9 cellular contexts compared by ENCODE assay signal in genomic region chr16:4319454-4319853, GRCh38. TPM values are rescaled to one million over a fixed set of nuclear protein-coding genes. Genes with fewer than 3 reads are reported as not detected.
A peak's percentile ranks its signal among the peaks of the same experiment; 100 is the strongest.
DNase-seq lines count a peak whose midpoint lies in the region; ATAC-seq, FAIRE-seq and TF ChIP-seq lines count a peak whose summit lies in the region.
"Had no signal": no experiment of that assay in that cellular context is flagged by ENCODE, and none has a peak within 500 bp of the region (broad histone marks: within the 10 kb centered on the region; RNA-seq: fewer than 3 reads in every experiment).

No MANE protein-coding gene starts in this region.

- FAIRE-seq in HTR-8/SVneo (lab: Jason Lieb, UNC) = no peak

- H3K9ac ChIP-seq in PC-3 (ENCODE audit: low read length) = no peak overlapping the region

- H3K9me3 Mint-ChIP-seq in mesothelial cell of epicardium = no peaks in the 10 kb centered on the region
- H3K9me3 Mint-ChIP-seq: natural killer cell treated with Interleukin-12 subunit alpha and Interleukin-12 subunit beta and Interleukin-15 and Interleukin-18, amount 100 ng/mL, for 72 hours had no signal

- no peaks in the 10 kb centered on the region for H3K27me3 Mint-ChIP-seq in mesothelial cell of epicardium (ENCODE audit: low read depth)

- H3K4me3 ChIP-seq in PC-3 (ENCODE audit: low read length) = no peak overlapping the region

- CTCF ChIA-PET in PC-3 (lab: Charles Lee) = no interaction called here

- H4K20me1 ChIP-seq in PC-3 (ENCODE audit: low read length) = no peaks in the 10 kb centered on the region

- no peaks in the 10 kb centered on the region for H3F3A ChIP-seq in PC-3 (ENCODE audit: low read length, unreplicated experiment)

- no peak overlapping the region for H3K4me2 ChIP-seq in PC-3 (ENCODE audit: low read length)

- H2AFZ ChIP-seq in PC-3 (ENCODE audit: low read length) = no peak overlapping the region

- H3K9me3 ChIP-seq in PC-3 (ENCODE audit: low read length) = no peaks in the 10 kb centered on the region

- peaks cover 72% of the 10 kb centered on the region for H3K79me2 ChIP-seq in PC-3 (ENCODE audit: low read length)

- H3K4me1 Mint-ChIP-seq in mesothelial cell of epicardium = peaks cover 59% of the 10 kb centered on the region

- no peaks in the 10 kb centered on the region for H3K36me3 ChIP-seq in PC-3 (ENCODE audit: low read depth, low read length)

- BruUV-seq in PC-3 (replicated peaks; lab: Mats Ljungman, UMichigan) = no TSS peak

- peaks cover 10% of the 10 kb centered on the region for H3K4me1 ChIP-seq in PC-3 (ENCODE audit: insufficient read depth, low read length)

- no peak overlapping the region for H3K27ac ChIP-seq in PC-3 (ENCODE audit: low read length)

- no peak for ATAC-seq in GM21529 (IDR thresholded peaks at IDR 0.05; ENCODE audit: unreplicated experiment)
- ATAC-seq in GM21526 (IDR thresholded peaks at IDR 0.05; ENCODE audit: low FRiP score, unreplicated experiment) = no peak
- ATAC-seq in PC-3 = no peak

- POLR2A ChIA-PET in PC-3 (lab: Charles Lee; ENCODE audit: unreplicated experiment) = no interaction called here

- intact Hi-C loops in PC-3 (cut with micrococcal nuclease) = loop anchor here (5.0 kb wide), 1 partner anchor 47 kb away; the partner anchor contains the start of gene TFAP4

- peak overlapping the region; percentile 95 for H3K27ac Mint-ChIP-seq in mesothelial cell of epicardium
- H3K27ac Mint-ChIP-seq: natural killer cell treated with Interleukin-12 subunit alpha and Interleukin-12 subunit beta and Interleukin-15 and Interleukin-18, amount 100 ng/mL, for 72 hours had no signal

- H3K27me3 ChIP-seq in PC-3 (ENCODE audit: low read length) = no peaks in the 10 kb centered on the region

- peak overlapping the region; percentile 83 for H3K4me3 Mint-ChIP-seq in mesothelial cell of epicardium
- H3K4me3 Mint-ChIP-seq: natural killer cell treated with Interleukin-12 subunit alpha and Interleukin-12 subunit beta and Interleukin-15 and Interleukin-18, amount 100 ng/mL, for 72 hours had no signal

- H3K9me2 ChIP-seq in PC-3 (replicated peaks; ENCODE audit: low read length) = no peaks in the 10 kb centered on the region

- peak; percentile 68 for DNase-seq in stimulated activated naive CD4-positive, alpha-beta T cell treated with Interleukin-2 at 50 U/mL for 16 hours (lab: John Stamatoyannopoulos, UW)
- DNase-seq in stimulated activated naive CD4-positive, alpha-beta T cell (lab: John Stamatoyannopoulos, UW) = no peak
- DNase-seq in activated T-cell treated with anti-CD3 and anti-CD28 coated beads, Interleukin-2, amount 50 U/mL, for 48 hours = peak; percentile 76 to 81
- DNase-seq in mesothelial cell of epicardium (ENCODE audit: low spot score in 2 of 2, unreplicated experiment in 2 of 2) (no peak), HTR-8/SVneo (ENCODE audit: insufficient read length, low spot score) (no peak), PC-3 (no peak)

- no peaks in the 10 kb centered on the region for H3K36me3 Mint-ChIP-seq in mesothelial cell of epicardium

- TF ChIP-seq CTCF in mesothelial cell of epicardium (IDR thresholded peaks at IDR 0.05; ENCODE audit: unreplicated experiment) (no peak), PC-3 (conservative IDR thresholded peaks at IDR 0.05; ENCODE audit: low read depth, low read length) (no peak)

RNA-seq across cellular contexts. Expression of gene GLIS2, which starts 3.6 kb away (rescaled TPM):
- total RNA-seq in mesothelial cell of epicardium (78.2 to 80.3 TPM (median 79.6 TPM) in 3 replicates), PC-3 (2014; rRNA removed) (2.1 and 5.9 TPM in 2 replicates)

RNA-seq across cellular contexts. Expression of gene PAM16, which starts 31.7 kb away (rescaled TPM):
- total RNA-seq in mesothelial cell of epicardium = 31.8 to 35.6 TPM (median 33.6 TPM) in 3 replicates
- total RNA-seq in PC-3 (2014; rRNA removed) = 91.2 and 95.5 TPM in 2 replicates

RNA-seq across cellular contexts. Expression of gene TFAP4, which starts 46.6 kb away (rescaled TPM):
- total RNA-seq in mesothelial cell of epicardium (28.8 to 33.7 TPM (median 29.5 TPM) in 3 replicates), PC-3 (2014; rRNA removed) (35.7 and 38.1 TPM in 2 replicates)

RNA-seq across cellular contexts. Expression of gene VASN, which starts 52.2 kb away (rescaled TPM):
- total RNA-seq in mesothelial cell of epicardium (36.7 to 37.6 TPM (median 37.5 TPM) in 3 replicates), PC-3 (2014; rRNA removed) (12.2 and 13.6 TPM in 2 replicates)

Comparison
In these comparisons a context has a peak if more than half of its experiments do, and no peak if none do; other contexts are left out.
1. DNase-seq: peak in stimulated activated naive CD4-positive, alpha-beta T cell treated with Interleukin-2 at 50 U/mL for 16 hours (single experiment) and activated T-cell treated with anti-CD3 and anti-CD28 coated beads, Interleukin-2, amount 50 U/mL, for 48 hours (2 of 2); none in stimulated activated naive CD4-positive, alpha-beta T cell (0 of 6), mesothelial cell of epicardium (0 of 2), HTR-8/SVneo (single experiment) and PC-3 (single experiment).
2. RNA of gene GLIS2, which starts 3.6 kb away (total RNA-seq): 78.2 to 80.3 TPM in mesothelial cell of epicardium; 2.1 to 5.9 TPM in PC-3; every median in the first group is over 10 times any median in the second.